In the genomic region with DNA sequence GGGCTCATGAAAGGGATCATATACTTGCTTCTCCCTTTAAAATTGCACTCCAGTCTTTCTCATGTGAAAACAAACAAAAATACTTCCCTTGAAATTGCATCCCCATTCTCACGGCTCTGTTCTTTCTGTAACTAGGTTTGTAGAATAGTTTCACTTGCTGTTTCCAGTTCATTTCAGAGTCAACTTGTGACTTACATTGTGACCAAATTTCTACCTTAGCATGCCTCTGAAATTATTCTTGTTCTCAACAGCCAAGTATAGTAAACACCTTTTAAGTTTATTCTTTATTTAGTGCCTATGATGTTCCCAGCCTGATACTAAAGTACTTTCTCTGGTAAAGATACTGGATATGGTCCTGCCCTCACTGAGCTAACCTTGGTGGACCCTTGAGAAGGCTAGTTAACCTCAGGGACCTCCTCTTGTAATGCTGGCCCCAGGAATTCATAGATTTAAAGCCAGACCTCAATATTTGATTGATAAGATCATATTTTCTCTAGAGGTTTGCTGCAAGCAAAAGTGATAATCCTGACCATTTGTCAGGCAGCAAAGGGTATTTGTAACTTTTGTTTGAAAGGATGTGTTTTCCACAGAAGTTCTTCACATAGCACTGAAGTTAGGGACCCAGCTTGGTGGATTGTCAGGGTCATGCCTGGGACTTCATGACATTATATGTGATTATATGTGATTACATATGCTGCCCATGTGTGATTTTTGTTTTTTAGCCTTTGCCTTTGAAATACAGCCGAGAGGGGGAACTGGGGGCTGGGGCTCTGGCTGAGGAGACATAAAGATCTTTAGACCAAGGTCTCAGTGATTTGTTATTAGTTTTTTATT, we compare ENCODE assay signal across 8 cellular contexts. TPM values are rescaled to one million over a fixed set of nuclear protein-coding genes. Genes with fewer than 3 reads are reported as not detected.
DNase-seq lines count a peak whose midpoint lies in the region; ATAC-seq and TF ChIP-seq lines count a peak whose summit lies in the region.
"Had no signal": no experiment of that assay in that cellular context is flagged by ENCODE, and none has a peak within 500 bp of the region (broad histone marks: within the 10 kb centered on the region; RNA-seq: fewer than 3 reads in every experiment).

No MANE protein-coding gene starts in this region.

- H3K27me3 ChIP-seq in SJSA1 (replicated peaks) (no peaks in the 10 kb centered on the region), spleen (replicated peaks in 1 of 7) (no peaks in the 10 kb centered on the region)

- TF ChIP-seq POLR2A in spleen (IDR thresholded peaks at IDR 0.05), result no peak

- H3K4me3 ChIP-seq in SJSA1 (no peak overlapping the region), spleen (no peak overlapping the region)

- DNase-seq in SJSA1 (ENCODE audit: low read depth in 1 of 2, low spot score in 2 of 2) (peak in 1 of 2 experiments; percentile 27), spleen (no peak), KBM-7 (no peak), SIG-M5 treated with dmso at 0.1 percent for 504 hours (lab: John Stamatoyannopoulos, UW; ENCODE audit: unreplicated experiment) (no peak), MV-4-11 (lab: John Stamatoyannopoulos, UW) (no peak)
- DNase-seq: SIG-M5 had no signal

- H3K4me1 ChIP-seq in SJSA1 (replicated peaks) (peaks cover 29% of the 10 kb centered on the region), spleen (peaks cover 18 to 61% (median 51%) of the 10 kb centered on the region in 6 donors)

- WGBS in spleen, 5 donors, result 40 to 63% (median 56%) methylated on average over 2 of the region's 2 CpGs

- peak; percentile 36 for ATAC-seq in GM18861 (IDR thresholded peaks at IDR 0.05; ENCODE audit: unreplicated experiment)
- peak; percentile 43 for ATAC-seq in HG02610 (IDR thresholded peaks at IDR 0.05; ENCODE audit: unreplicated experiment)

- in situ Hi-C loops in KBM-7 (cut with MboI; ENCODE audit: low pct_unique_long_range_greater_than_20kb, low sequenced_read_pairs), result loop anchor here (10.0 kb wide), 1 partner anchor 55 kb away; no protein-coding TSS in a partner anchor

- H3K9me3 ChIP-seq in SJSA1 (replicated peaks), result no peaks in the 10 kb centered on the region
- H3K9me3 ChIP-seq in spleen, result peaks cover 0 to 7% (median 0%) of the 10 kb centered on the region in 8 donors

- intact Hi-C loops in spleen (cut with DNase I; ENCODE audit: low total_unique reads), result loop anchor here (2.0 kb wide), 1 partner anchor 177 kb away; no protein-coding TSS in a partner anchor

- H3K27ac ChIP-seq in SJSA1 (peak overlapping the region; percentile 56; the same call in 1 of the 2 replicates), spleen (peak overlapping the region; percentile 78 to 94 (median 83))

- no peak for TF ChIP-seq CTCF in spleen (IDR thresholded peaks at IDR 0.05 in 8 of 11, conservative IDR thresholded peaks at IDR 0.05 in 3 of 11)

- 0 out of 2 replicates have a peak, but pooled peaks cover 6% of the 10 kb centered on the region for H3K36me3 ChIP-seq in SJSA1
- H3K36me3 ChIP-seq in spleen, result no peaks in the 10 kb centered on the region

RNA-seq across cellular contexts. Expression of a gene that starts 29.6 kb away (rescaled TPM):
- 2.2 and 2.3 TPM in 2 replicates for total RNA-seq in SJSA1 (2014; rRNA removed; shearing (Covaris generic))
- 1 to 10 TPM; 1.7 to 7.7 (median 3.4) TPM for total RNA-seq in spleen
- polyA plus RNA-seq in spleen, result 1 to 10 TPM in 1 of 3 donors, under 1 TPM in 2; 0.65 to 1.3 (median 0.94) TPM
